In genomic region chr9:131657456-131657855, GRCh38 we compare ENCODE assay signal across 1 cellular context.
A peak's percentile ranks its signal among the peaks of the same experiment; 100 is the strongest.
TF ChIP-seq lines count a peak whose summit lies in the region.

No MANE protein-coding gene starts in this region.

TF ChIP-seq in GM12878, 131 proteins besides CTCF, POLR2A, EP300 and RAD21 (continued from another document):
- TF ChIP-seq ZBTB4 (CRISPR knock-in tag; IDR thresholded peaks at IDR 0.05) (no peak), ZNF217 (IDR thresholded peaks at IDR 0.05) (no peak), E2F4 (IDR thresholded peaks at IDR 0.05; ENCODE audit: low read depth, low read length) (no peak), RUNX3 (IDR thresholded peaks at IDR 0.05; ENCODE audit: low read length) (peak; percentile 26; the same call in 1 of the 2 replicates)
